ENCODE assay signal across 23 cellular contexts in genomic region chr5:131223751-131224386, GRCh38.
"Had no signal": no experiment of that assay in that cellular context is flagged by ENCODE, and none has a peak within 500 bp of the region (broad histone marks: within the 10 kb centered on the region; RNA-seq: fewer than 3 reads in every experiment).

No MANE protein-coding gene starts in this region.

- H3K27me3 Mint-ChIP-seq: memory B cell; naive thymus-derived CD4-positive, alpha-beta T cell; stimulated activated naive CD8-positive, alpha-beta T cell treated with anti-CD3 and anti-CD28 coated beads, Interleukin-15, Interleukin-2, amounts not matched to agents 100 ng/mL and 50 ng/mL, for 24 hours had no signal

- H3K4me1 Mint-ChIP-seq: neural progenitor cell had no signal

- H3K9ac ChIP-seq: neural progenitor cell had no signal

- H3K4me3 ChIP-seq: ascending aorta, esophagus muscularis mucosa, neural progenitor cell, prostate gland, right atrium auricular region, tibial nerve, vagina had no signal

- H3K27ac Mint-ChIP-seq: immature natural killer cell; memory B cell; naive thymus-derived CD4-positive, alpha-beta T cell; neural progenitor cell; stimulated activated naive CD8-positive, alpha-beta T cell treated with anti-CD3 and anti-CD28 coated beads, Interleukin-15, Interleukin-2, amounts not matched to agents 100 ng/mL and 50 ng/mL, for 24 hours had no signal

- H3K9me3 Mint-ChIP-seq: memory B cell; naive thymus-derived CD4-positive, alpha-beta T cell; neural progenitor cell; stimulated activated naive CD8-positive, alpha-beta T cell treated with anti-CD3 and anti-CD28 coated beads, Interleukin-15, Interleukin-2, amounts not matched to agents 100 ng/mL and 50 ng/mL, for 24 hours had no signal

- H2AFZ ChIP-seq: neural progenitor cell had no signal

- H3K4me1 ChIP-seq: ascending aorta, neural progenitor cell, prostate gland, right atrium auricular region, vagina had no signal

- H3K27ac ChIP-seq: ascending aorta, esophagus muscularis mucosa, neural progenitor cell, prostate gland, right atrium auricular region, vagina had no signal

- FAIRE-seq: endothelial cell of umbilical vein had no signal

- H3K36me3 ChIP-seq: ascending aorta, esophagus muscularis mucosa, neural progenitor cell, prostate gland, right atrium auricular region, tibial nerve, vagina had no signal

- H3K27me3 ChIP-seq: ascending aorta, esophagus muscularis mucosa, neural progenitor cell, right atrium auricular region, tibial nerve, vagina had no signal

- H3K4me2 ChIP-seq: neural progenitor cell had no signal

- DNase-seq: activated CD4-positive, alpha-beta T cell treated with anti-CD3 and anti-CD28 coated beads, Interleukin-2, amount 50 U/mL, for 1 hour; activated CD4-positive, CD25-positive, alpha-beta regulatory T cell; activated CD8-positive, alpha-beta memory T cell treated with anti-CD3 and anti-CD28 coated beads, Interleukin-2, amount 50 U/mL, for 4 hours; activated effector memory CD4-positive, alpha-beta T cell treated with Interleukin-2 at 50 U/mL for 16 hours; activated naive CD4-positive, alpha-beta T cell treated with anti-CD3 and anti-CD28 coated beads, Interleukin-2, amount 50 U/mL, for 16 hours; activated T-cell treated with anti-CD3 and anti-CD28 coated beads, Interleukin-2, amount 50 U/mL, for 48 hours; effector CD4-positive, alpha-beta T cell; kidney glomerular epithelial cell; naive thymus-derived CD4-positive, alpha-beta T cell; stimulated activated CD4-positive, alpha-beta T cell treated with anti-CD3 and anti-CD28 coated beads, Interleukin-15, amount 100 ng/mL, for 24 hours; stimulated activated CD4-positive, alpha-beta T cell treated with anti-CD3 and anti-CD28 coated beads, Interleukin-2, amount 100 ng/mL, for 48 hours; T1000 had no signal

- H3K4me3 Mint-ChIP-seq: immature natural killer cell; memory B cell; naive thymus-derived CD4-positive, alpha-beta T cell; neural progenitor cell; stimulated activated naive CD8-positive, alpha-beta T cell treated with anti-CD3 and anti-CD28 coated beads, Interleukin-15, Interleukin-2, amounts not matched to agents 100 ng/mL and 50 ng/mL, for 24 hours had no signal

- H3K36me3 Mint-ChIP-seq: immature natural killer cell, neural progenitor cell had no signal

- H3K9me3 ChIP-seq: ascending aorta, esophagus muscularis mucosa, prostate gland, right atrium auricular region, tibial nerve, vagina had no signal
